In genomic region chr1:150692720-150693119, GRCh38 we compare ENCODE assay signal across 19 cellular contexts. TPM values are rescaled to one million over a fixed set of nuclear protein-coding genes. Genes with fewer than 3 reads are reported as not detected.
DNase-seq lines count a peak whose midpoint lies in the region; ATAC-seq, FAIRE-seq and TF ChIP-seq lines count a peak whose summit lies in the region.
"Had no signal": no experiment of that assay in that cellular context is flagged by ENCODE, and none has a peak within 500 bp of the region (broad histone marks: within the 10 kb centered on the region; RNA-seq: fewer than 3 reads in every experiment).

No MANE protein-coding gene starts in this region.

- ATAC-seq in GM19328 (IDR thresholded peaks at IDR 0.05; ENCODE audit: unreplicated experiment) (no peak), HepG2 (no peak)

- no TSS peak for BruUV-seq in mammary epithelial cell (replicated peaks; lab: Mats Ljungman, UMichigan)
- no TSS peak for BruUV-seq in MCF 10A (replicated peaks; lab: Mats Ljungman, UMichigan)
- BruUV-seq in HepG2 (replicated peaks; lab: Mats Ljungman, UMichigan): no TSS peak

- H3K4me2 ChIP-seq in mammary epithelial cell (ENCODE audit: insufficient read depth, low read depth, low read length): no peak overlapping the region
- no peak overlapping the region for H3K4me2 ChIP-seq in HepG2 (ENCODE audit: low read depth, low read length)
- H3K4me2 ChIP-seq: BLaER1 treated with 17β-estradiol and CSF1 and Interleukin-3, amounts not matched to agents 10 nM and 100 nM had no signal

- H3K4me1 Mint-ChIP-seq in MCF 10A (ENCODE audit: insufficient read depth, unreplicated experiment): peaks cover 28% of the 10 kb centered on the region
- H3K4me1 Mint-ChIP-seq in CD4-positive, alpha-beta memory T cell: peaks cover 23 to 51% (median 34%) of the 10 kb centered on the region in 4 donors

- no peaks in the 10 kb centered on the region for H3K27me3 Mint-ChIP-seq in MCF 10A (ENCODE audit: insufficient read depth, unreplicated experiment)
- no peaks in the 10 kb centered on the region for H3K27me3 Mint-ChIP-seq in CD4-positive, alpha-beta memory T cell

- 93% methylated on average over 3 of the region's 3 CpGs for WGBS in mammary epithelial cell (ENCODE audit: low coverage, missing lambda C conversion rate)
- 28% methylated on average over 3 of the region's 3 CpGs for WGBS in esophagus muscularis mucosa
- 95% methylated on average over 3 of the region's 3 CpGs for WGBS in HepG2 (ENCODE audit: low lambda C conversion rate)

- no peak overlapping the region for H3K27ac ChIP-seq in mammary epithelial cell (ENCODE audit: insufficient read depth, low read depth, low read length)
- H3K27ac ChIP-seq in brain microvascular endothelial cell: peak overlapping the region; percentile 9
- peak overlapping the region in 3 of 4 donors; percentile 12 to 51 (median 14) for H3K27ac ChIP-seq in esophagus muscularis mucosa (replicated peaks in 1 of 4)
- no peak overlapping the region for H3K27ac ChIP-seq in CD4-positive, alpha-beta memory T cell (ENCODE audit: low read depth, low read length)
- H3K27ac ChIP-seq in HepG2 (ENCODE audit: extremely low read length, insufficient read depth, low read length): no peak overlapping the region
- H3K27ac ChIP-seq: 22Rv1; BLaER1 treated with 17β-estradiol and CSF1 and Interleukin-3, amounts not matched to agents 10 nM and 100 nM; SJSA1 had no signal

- H3K9me3 ChIP-seq in mammary epithelial cell (replicated peaks; ENCODE audit: insufficient read depth, low read length) (no peaks in the 10 kb centered on the region), esophagus muscularis mucosa (no peaks in the 10 kb centered on the region), HepG2 (ENCODE audit: low read length) (no peaks in the 10 kb centered on the region)
- H3K9me3 ChIP-seq in CD4-positive, alpha-beta memory T cell (ENCODE audit: control insufficient read depth in 1 of 2, low read length in 2 of 2): no peaks in the 10 kb centered on the region
- H3K9me3 ChIP-seq: BLaER1 treated with 17β-estradiol and CSF1 and Interleukin-3, amounts not matched to agents 10 nM and 100 nM; HAP-1; SJSA1 had no signal

- DNase-seq in mammary epithelial cell: peak; percentile 9
- no peak for DNase-seq in MCF 10A (ENCODE audit: unreplicated experiment)
- DNase-seq in brain microvascular endothelial cell: no peak
- DNase-seq in esophagus muscularis mucosa (ENCODE audit: extremely low spot score): no peak
- DNase-seq in globus pallidus (ENCODE audit: low spot score): no peak
- DNase-seq in CD4-positive, alpha-beta memory T cell: no peak
- DNase-seq in HepG2 (ENCODE audit: low spot score): no peak
- DNase-seq: DMS153, EL, NCI-H1105 treated with DMSO at 0.1 percent for 48 hours, NCI-H187, NCI-H446 treated with DMSO at 0.1 percent for 48 hours had no signal

- no peaks in the 10 kb centered on the region for H3K9me3 Mint-ChIP-seq in MCF 10A (ENCODE audit: unreplicated experiment)
- no peaks in the 10 kb centered on the region for H3K9me3 Mint-ChIP-seq in CD4-positive, alpha-beta memory T cell

- no peak for TF ChIP-seq EP300 in esophagus muscularis mucosa (IDR thresholded peaks at IDR 0.05)
- no peak for TF ChIP-seq EP300 in HepG2 (IDR thresholded peaks at IDR 0.05; ENCODE audit: low read depth in 2 of 2, low read length in 2 of 2)
- no peak for TF ChIP-seq EP300 in HepG2 (CRISPR knock-in tag; IDR thresholded peaks at IDR 0.05; ENCODE audit: borderline replicate concordance)

- H3K4me3 Mint-ChIP-seq in MCF 10A (ENCODE audit: unreplicated experiment): no peak overlapping the region
- no peak overlapping the region for H3K4me3 Mint-ChIP-seq in CD4-positive, alpha-beta memory T cell

- TF ChIP-seq RAD21 in HepG2 (CRISPR knock-in tag; IDR thresholded peaks at IDR 0.05): no peak

- in situ Hi-C loops in mammary epithelial cell (cut with MboI; ENCODE audit: low sequenced_read_pairs in 2 of 2) (no loop called here), brain microvascular endothelial cell (cut with HindIII; ENCODE audit: low pct_ligation_motif_present, low sequenced_read_pairs) (no loop called here), HepG2 (cut with HindIII; ENCODE audit: extremely low pct_ligation_motif_present, low pct_unique_long_range_greater_than_20kb) (no loop called here)

- no peak for TF ChIP-seq POLR2A in esophagus muscularis mucosa (IDR thresholded peaks at IDR 0.05; ENCODE audit: low read depth)
- TF ChIP-seq POLR2A in HepG2 (IDR thresholded peaks at IDR 0.05; ENCODE audit: insufficient read depth in 1 of 2, low read depth in 2 of 2, low read length in 2 of 2): no peak

- dilution Hi-C loops in mammary epithelial cell (cut with HindIII; ENCODE audit: low sequenced_read_pairs): no loop called here

- H3K79me2 ChIP-seq in mammary epithelial cell (ENCODE audit: insufficient read depth, low read length) (peaks cover 16% of the 10 kb centered on the region), HepG2 (ENCODE audit: insufficient read depth, low read length) (peaks cover 10% of the 10 kb centered on the region)

- H3K36me3 Mint-ChIP-seq in MCF 10A (ENCODE audit: insufficient read depth, unreplicated experiment): peaks cover 72% of the 10 kb centered on the region
- H3K36me3 Mint-ChIP-seq in CD4-positive, alpha-beta memory T cell: peaks cover 29 to 49% of the 10 kb centered on the region in 2 donors

- H3K36me3 ChIP-seq in mammary epithelial cell (ENCODE audit: insufficient read depth, low read length) (peaks cover 17% of the 10 kb centered on the region), brain microvascular endothelial cell (replicated peaks) (peaks cover 12% of the 10 kb centered on the region), esophagus muscularis mucosa (peaks cover 16 to 61% (median 36%) of the 10 kb centered on the region in 4 donors), HepG2 (replicated peaks in 1 of 2; ENCODE audit: control insufficient read depth in 1 of 2, insufficient read depth in 2 of 2, low read length in 2 of 2) (peaks cover 4 to 42% of the 10 kb centered on the region in 2 experiments; a peak in 4 of 5 replicates)
- H3K36me3 ChIP-seq in CD4-positive, alpha-beta memory T cell (ENCODE audit: insufficient read depth, low read length): peaks cover 11% of the 10 kb centered on the region

- H2AFZ ChIP-seq in mammary epithelial cell (ENCODE audit: low read depth, low read length) (no peak overlapping the region), HepG2 (ENCODE audit: low read length) (no peak overlapping the region)

- H3K9ac ChIP-seq in mammary epithelial cell (ENCODE audit: insufficient read depth, low read length) (no peak overlapping the region), HepG2 (ENCODE audit: insufficient read depth, low read depth, low read length) (no peak overlapping the region)
- H3K9ac ChIP-seq: BLaER1 treated with 17β-estradiol and CSF1 and Interleukin-3, amounts not matched to agents 10 nM and 100 nM had no signal

- intact Hi-C loops in mammary epithelial cell (cut with micrococcal nuclease): no loop called here
- intact Hi-C loops in MCF 10A (cut with micrococcal nuclease): no loop called here
- intact Hi-C loops in esophagus muscularis mucosa (cut with DNase I): loop anchor here (10.0 kb wide), 1 partner anchor 312 kb away; the partner anchor contains the start of genes MINDY1 and PRUNE1
- intact Hi-C loops in CD4-positive, alpha-beta memory T cell (cut with micrococcal nuclease): no loop called here
- intact Hi-C loops in HepG2 (cut with micrococcal nuclease; ENCODE audit: unreplicated experiment): loop anchor here (10.0 kb wide), 1 partner anchor 68 kb away; the partner anchor contains the start of gene ENSA

- no peak for TF ChIP-seq CTCF in mammary epithelial cell (conservative IDR thresholded peaks at IDR 0.05 in 1 of 2, IDR thresholded peaks at IDR 0.05 in 1 of 2; ENCODE audit: extremely low read depth in 1 of 2, insufficient read depth in 1 of 2, low read depth in 1 of 2, low read length in 2 of 2)
- no peak for TF ChIP-seq CTCF in MCF 10A (IDR thresholded peaks at IDR 0.05; ENCODE audit: unreplicated experiment)
- no peak for TF ChIP-seq CTCF in brain microvascular endothelial cell (IDR thresholded peaks at IDR 0.05; ENCODE audit: low read depth, low read length, missing control alignments)
- no peak for TF ChIP-seq CTCF in esophagus muscularis mucosa (IDR thresholded peaks at IDR 0.05)
- no peak for TF ChIP-seq CTCF in HepG2 (CRISPR knock-in tag; IDR thresholded peaks at IDR 0.05)

- no peak for FAIRE-seq in HepG2 (lab: Jason Lieb, UNC)

- H3K4me3 ChIP-seq in mammary epithelial cell (replicated peaks in 1 of 3; ENCODE audit: insufficient read depth in 1 of 3, low read depth in 2 of 3, low read length in 3 of 3) (no peak overlapping the region), brain microvascular endothelial cell (ENCODE audit: low read depth, low read length) (no peak overlapping the region), esophagus muscularis mucosa (no peak overlapping the region), HepG2 (replicated peaks in 1 of 3; ENCODE audit: insufficient read depth in 1 of 3, low read depth in 2 of 3, low read length in 3 of 3) (no peak overlapping the region)
- no peak overlapping the region for H3K4me3 ChIP-seq in CD4-positive, alpha-beta memory T cell (ENCODE audit: low read length in 2 of 2)
- H3K4me3 ChIP-seq: BLaER1 treated with 17β-estradiol and CSF1 and Interleukin-3, amounts not matched to agents 10 nM and 100 nM; HAP-1; SJSA1 had no signal

- CTCF ChIA-PET in mammary epithelial cell (lab: Charles Lee; ENCODE audit: low non-redundant PET) (no interaction called here), MCF 10A (lab: Yijun Ruan, JAX) (interaction anchor here (0.6 to 1.0 kb wide), 5 partner anchors 10 to 132 kb away, joined by 3 to 6 read pairs (median 4); no protein-coding TSS in a partner anchor), HepG2 (lab: Yijun Ruan, JAX; ENCODE audit: low intra/inter-chr PET ratio, low total read pairs) (no interaction called here)
- CTCF ChIA-PET in CD4-positive, alpha-beta memory T cell (lab: Charles Lee; ENCODE audit: partially characterized antibody): interaction anchor here (0.5 to 1.1 kb wide), 3 partner anchors 9 to 407 kb away, joined by 3 to 7 read pairs (median 3); no protein-coding TSS in a partner anchor

- H4K20me1 ChIP-seq in mammary epithelial cell (ENCODE audit: insufficient read depth, low read length) (no peaks in the 10 kb centered on the region), HepG2 (ENCODE audit: insufficient read depth, low read length) (no peaks in the 10 kb centered on the region)
- H4K20me1 ChIP-seq: BLaER1 treated with 17β-estradiol and CSF1 and Interleukin-3, amounts not matched to agents 10 nM and 100 nM had no signal

- no peaks in the 10 kb centered on the region for H3K27me3 ChIP-seq in mammary epithelial cell (ENCODE audit: insufficient read depth, low read length)
- H3K27me3 ChIP-seq in brain microvascular endothelial cell (replicated peaks): no peaks in the 10 kb centered on the region
- H3K27me3 ChIP-seq in esophagus muscularis mucosa: no peaks in the 10 kb centered on the region
- no peaks in the 10 kb centered on the region for H3K27me3 ChIP-seq in CD4-positive, alpha-beta memory T cell (ENCODE audit: insufficient read depth, low read length)
- H3K27me3 ChIP-seq in HepG2 (ENCODE audit: control insufficient read depth in 1 of 2, insufficient read depth in 2 of 2, low read length in 2 of 2): no peaks in the 10 kb centered on the region; a peak in 1 of 5 replicates
- H3K27me3 ChIP-seq: BLaER1 treated with 17β-estradiol and CSF1 and Interleukin-3, amounts not matched to agents 10 nM and 100 nM; SJSA1 had no signal

- H3K4me1 ChIP-seq in mammary epithelial cell (ENCODE audit: insufficient read depth, low read length): peaks cover 6% of the 10 kb centered on the region
- peaks cover 11 to 39% (median 34%) of the 10 kb centered on the region in 4 donors for H3K4me1 ChIP-seq in esophagus muscularis mucosa
- peaks cover 16% of the 10 kb centered on the region for H3K4me1 ChIP-seq in CD4-positive, alpha-beta memory T cell (ENCODE audit: insufficient read depth, low read length)
- H3K4me1 ChIP-seq in HepG2 (ENCODE audit: insufficient read depth, low read length): 0 out of 2 replicates have a peak, but pooled peaks cover 17% of the 10 kb centered on the region
- H3K4me1 ChIP-seq: SJSA1 had no signal

- H3K27ac Mint-ChIP-seq in MCF 10A (ENCODE audit: low read depth, unreplicated experiment): no peak overlapping the region
- H3K27ac Mint-ChIP-seq in CD4-positive, alpha-beta memory T cell: no peak overlapping the region

- POLR2A ChIA-PET in MCF 10A (lab: Yijun Ruan, JAX): interaction anchor here (0.6 to 2.0 kb wide), 8 partner anchors 18 to 328 kb away, joined by 3 to 13 read pairs (median 4); partner anchors contain the start of gene ENSA
- POLR2A ChIA-PET in CD4-positive, alpha-beta memory T cell (lab: Charles Lee; ENCODE audit: partially characterized antibody): interaction anchor here (1.0 to 1.4 kb wide), 2 partner anchors 15 to 122 kb away, joined by 3 read pairs; no protein-coding TSS in a partner anchor
- POLR2A ChIA-PET in HepG2 (lab: Yijun Ruan, JAX): interaction anchor here (1.1 kb wide), 1 partner anchor 113 kb away, joined by 3 read pairs; no protein-coding TSS in a partner anchor

RNA-seq across cellular contexts. Expression of gene GOLPH3L, which starts 4.2 kb away (rescaled TPM):
- total RNA-seq in mammary epithelial cell (10 to 100 TPM; 11.7 to 22.4 TPM), MCF 10A (2022) (68.5 and 76.9 TPM in 2 replicates), esophagus muscularis mucosa (10 to 100 TPM; 16.2 to 23.9 (median 21.6) TPM), HepG2 (2016; rRNA removed; fragmentation: Illumina TruSeq; extraction: Trizol) (12.8 and 19.3 TPM in 2 replicates)
- polyA plus RNA-seq in mammary epithelial cell (12.5 TPM), HepG2 (2011; rRNA removed) (6.6 and 8.2 TPM in 2 replicates)
- polyA minus RNA-seq in mammary epithelial cell: 6.2 TPM
- 10 to 100 TPM; 29.7 to 30.4 TPM for total RNA-seq in CD4-positive, alpha-beta memory T cell
- 10 to 100 TPM; 16.7 to 25.7 TPM for polyA plus RNA-seq in CD4-positive, alpha-beta memory T cell
- total RNA-seq in HepG2 (2016; cell fraction: cytosol; rRNA removed; fragmentation: Illumina TruSeq; extraction: Trizol; ENCODE audit: low read depth): 3.3 and 4.3 TPM in 2 replicates
- total RNA-seq in HepG2 (2016; cell fraction: insoluble cytoplasmic fraction; rRNA removed; fragmentation: Illumina TruSeq; extraction: Trizol): 12.3 and 19.1 TPM in 2 replicates
- total RNA-seq in HepG2 (2016; cell fraction: membrane; rRNA removed; fragmentation: Illumina TruSeq; extraction: Trizol): 8.7 and 9.3 TPM in 2 replicates
- total RNA-seq in HepG2 (2016; cell fraction: nucleus; rRNA removed; fragmentation: Illumina TruSeq; extraction: Trizol): 7.7 and 10.1 TPM in 2 replicates
- polyA plus RNA-seq in HepG2 (2011; cell fraction: cytosol; rRNA removed): 4.6 and 5.6 TPM in 2 replicates
- polyA plus RNA-seq in HepG2 (2011; cell fraction: nucleus; rRNA removed): 1.5 and 2.1 TPM in 2 replicates
- polyA plus RNA-seq in HepG2 (2012): 9.0 and 11.6 TPM in 2 replicates
- polyA plus RNA-seq in HepG2 (2016; cell fraction: cytosol; fragmentation: Illumina TruSeq; extraction: Trizol; ENCODE audit: low read depth): 1.8 and 2.2 TPM in 2 replicates
- polyA plus RNA-seq in HepG2 (2016; cell fraction: insoluble cytoplasmic fraction; fragmentation: Illumina TruSeq; extraction: Trizol; ENCODE audit: low read depth): 23.2 and 27.6 TPM in 2 replicates
- polyA plus RNA-seq in HepG2 (2016; cell fraction: membrane; fragmentation: Illumina TruSeq; extraction: Trizol; ENCODE audit: low read depth): 5.9 and 6.0 TPM in 2 replicates
- 12.1 and 14.1 TPM in 2 replicates for polyA plus RNA-seq in HepG2 (2016; cell fraction: nucleus; fragmentation: Illumina TruSeq; extraction: Trizol; ENCODE audit: insufficient read depth, low read depth)
- 6.3 and 11.8 TPM in 2 replicates for polyA minus RNA-seq in HepG2 (2011; rRNA and poly(A)+ RNA removed; ENCODE audit: low replicate concordance)
- polyA minus RNA-seq in HepG2 (2011; cell fraction: cytosol; rRNA and poly(A)+ RNA removed): 12.8 and 15.2 TPM in 2 replicates
- polyA minus RNA-seq in HepG2 (2011; cell fraction: nucleus; rRNA and poly(A)+ RNA removed): 9.5 and 12.3 TPM in 2 replicates

RNA-seq across cellular contexts. Expression of gene HORMAD1, which starts 28.0 kb away (rescaled TPM):
- total RNA-seq in mammary epithelial cell: not detected
- polyA plus RNA-seq in mammary epithelial cell: not detected
- not detected for polyA minus RNA-seq in mammary epithelial cell
- not detected in 2 replicates for total RNA-seq in MCF 10A (2022)
- total RNA-seq in esophagus muscularis mucosa: under 1 TPM in 2 of 4 donors, not detected in 2; 0.33 to 0.58 TPM
- total RNA-seq in CD4-positive, alpha-beta memory T cell: under 1 TPM in 1 of 2 experiments, not detected in 1; 0.64 TPM
- polyA plus RNA-seq in CD4-positive, alpha-beta memory T cell: not detected
- total RNA-seq in HepG2 (2016; rRNA removed; fragmentation: Illumina TruSeq; extraction: Trizol): not detected in 2 replicates
- not detected in 2 replicates for total RNA-seq in HepG2 (2016; cell fraction: cytosol; rRNA removed; fragmentation: Illumina TruSeq; extraction: Trizol; ENCODE audit: low read depth)
- not detected in 2 replicates for total RNA-seq in HepG2 (2016; cell fraction: insoluble cytoplasmic fraction; rRNA removed; fragmentation: Illumina TruSeq; extraction: Trizol)
- total RNA-seq in HepG2 (2016; cell fraction: membrane; rRNA removed; fragmentation: Illumina TruSeq; extraction: Trizol): not detected in 2 replicates
- total RNA-seq in HepG2 (2016; cell fraction: nucleus; rRNA removed; fragmentation: Illumina TruSeq; extraction: Trizol): not detected in 2 replicates
- not detected in 2 replicates for polyA plus RNA-seq in HepG2 (2011; rRNA removed)
- polyA plus RNA-seq in HepG2 (2011; cell fraction: cytosol; rRNA removed): not detected in 2 replicates
- polyA plus RNA-seq in HepG2 (2011; cell fraction: nucleus; rRNA removed): not detected in 2 replicates
- polyA plus RNA-seq in HepG2 (2012): not detected in 2 replicates
- polyA plus RNA-seq in HepG2 (2016; cell fraction: cytosol; fragmentation: Illumina TruSeq; extraction: Trizol; ENCODE audit: low read depth): not detected in 2 replicates
- not detected in 2 replicates for polyA plus RNA-seq in HepG2 (2016; cell fraction: insoluble cytoplasmic fraction; fragmentation: Illumina TruSeq; extraction: Trizol; ENCODE audit: low read depth)
- polyA plus RNA-seq in HepG2 (2016; cell fraction: membrane; fragmentation: Illumina TruSeq; extraction: Trizol; ENCODE audit: low read depth): not detected in 2 replicates
- polyA plus RNA-seq in HepG2 (2016; cell fraction: nucleus; fragmentation: Illumina TruSeq; extraction: Trizol; ENCODE audit: insufficient read depth, low read depth): not detected in 2 replicates
- 1.1 TPM in 1 of 2 replicates, not detected in the other for polyA minus RNA-seq in HepG2 (2011; rRNA and poly(A)+ RNA removed; ENCODE audit: low replicate concordance)
- polyA minus RNA-seq in HepG2 (2011; cell fraction: cytosol; rRNA and poly(A)+ RNA removed): not detected in 2 replicates
- not detected in 2 replicates for polyA minus RNA-seq in HepG2 (2011; cell fraction: nucleus; rRNA and poly(A)+ RNA removed)
- total RNA-seq: HT-29, RPMI7951, SJSA1 had no signal

Comparison
In these comparisons a context has a peak if more than half of its experiments do, and no peak if none do; other contexts are left out.
1. CTCF ChIA-PET loops: an anchor here in MCF 10A (0.6 to 1.0 kb wide) and CD4-positive, alpha-beta memory T cell (0.5 to 1.1 kb wide); none called in mammary epithelial cell and HepG2.
2. H3K27ac ChIP-seq: peak in brain microvascular endothelial cell (single experiment) and esophagus muscularis mucosa (3 of 4); none in mammary epithelial cell (single experiment), CD4-positive, alpha-beta memory T cell (single experiment) and HepG2 (single experiment).
3. intact Hi-C loops: an anchor here in esophagus muscularis mucosa (10.0 kb wide) and HepG2 (10.0 kb wide); none called in mammary epithelial cell, MCF 10A and CD4-positive, alpha-beta memory T cell.